21 cellular contexts compared by ENCODE assay signal in the genomic region with DNA sequence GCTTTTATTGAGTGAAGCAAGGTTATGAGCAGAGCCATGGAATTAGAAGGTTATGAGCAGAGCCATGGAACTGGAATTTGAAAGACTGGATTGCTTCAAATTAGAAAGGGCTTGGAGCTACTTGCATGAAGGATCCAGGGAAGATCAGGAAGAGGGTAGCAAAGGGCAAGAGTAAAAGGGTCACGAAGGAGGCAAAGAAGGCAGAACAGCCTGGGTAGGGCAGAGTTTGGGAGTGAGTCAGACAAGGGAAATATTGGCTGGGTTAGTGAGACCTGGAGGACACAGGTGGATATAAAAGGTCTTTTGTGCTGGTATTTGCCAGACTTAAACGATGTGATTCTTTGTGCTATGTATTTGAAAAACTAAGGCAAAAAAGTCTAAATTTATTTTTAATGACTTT.
"Had no signal": no experiment of that assay in that cellular context is flagged by ENCODE, and none has a peak within 500 bp of the region (broad histone marks: within the 10 kb centered on the region; RNA-seq: fewer than 3 reads in every experiment).

No MANE protein-coding gene starts in this region.

- ATAC-seq: gastrocnemius medialis; left lung; lower lobe of right lung; naive thymus-derived CD4-positive, alpha-beta T cell; psoas muscle; sciatic nerve; stimulated activated memory B cell treated with anti-CD40 and anti-IgM and Interleukin-4, amounts not matched to agents 10 μg/mL and 1 μg/mL and 100 μg/mL, for 72 hours had no signal

- H3K9me3 ChIP-seq: gastrocnemius medialis, left lung, lower lobe of right lung, psoas muscle, spleen, testis had no signal

- H3K4me3 ChIP-seq: dorsolateral prefrontal cortex, gastrocnemius medialis, left lung, lower lobe of right lung, psoas muscle, spleen, testis, tibial nerve had no signal

- H3K4me1 ChIP-seq: testis had no signal

- H3K27me3 ChIP-seq: gastrocnemius medialis, testis had no signal

- H3K27ac ChIP-seq: dorsolateral prefrontal cortex, gastrocnemius medialis, left lung, lower lobe of right lung, psoas muscle, spleen, testis, tibial nerve had no signal

- H3K36me3 ChIP-seq: gastrocnemius medialis, left lung, lower lobe of right lung, spleen, tibial nerve had no signal

- DNase-seq: cortex of kidney; dorsolateral prefrontal cortex; effector CD8-positive, alpha-beta T cell; gastrocnemius medialis; islet precursor cell; left lung; lower lobe of right lung; mesenchymal stem cell; midbrain; naive thymus-derived CD4-positive, alpha-beta T cell; nephron progenitor cell; psoas muscle; retina; spleen; stimulated activated CD4-positive, alpha-beta T cell treated with anti-CD3 and anti-CD28 coated beads, Interleukin-15, amount 100 ng/mL, for 24 hours; stimulated activated CD4-positive, alpha-beta T cell treated with anti-CD3 and anti-CD28 coated beads, Interleukin-1b, Interleukin-23, amount 100 ng/mL, for 48 hours; stimulated activated CD4-positive, alpha-beta T cell treated with anti-CD3 and anti-CD28 coated beads, Interleukin-4, amount 100 ng/mL, for 24 hours; testis had no signal
